ENCODE assay signal across 15 cellular contexts in genomic region chr11:125123194-125123946, GRCh38. TPM values are rescaled to one million over a fixed set of nuclear protein-coding genes. Genes with fewer than 3 reads are reported as not detected.
A peak's percentile ranks its signal among the peaks of the same experiment; 100 is the strongest.
DNase-seq lines count a peak whose midpoint lies in the region; ATAC-seq, FAIRE-seq and TF ChIP-seq lines count a peak whose summit lies in the region.
"Had no signal": no experiment of that assay in that cellular context is flagged by ENCODE, and none has a peak within 500 bp of the region (broad histone marks: within the 10 kb centered on the region; RNA-seq: fewer than 3 reads in every experiment).

No MANE protein-coding gene starts in this region.

- H2BK5ac ChIP-seq in mesenchymal stem cell (ENCODE audit: low read depth, low read length, poor library complexity, severe bottlenecking): no peak overlapping the region

- no peaks in the 10 kb centered on the region for H3K36me3 ChIP-seq in astrocyte (ENCODE audit: insufficient read depth, low read length)
- no peaks in the 10 kb centered on the region for H3K36me3 ChIP-seq in mesenchymal stem cell (ENCODE audit: control insufficient read depth in 1 of 2, insufficient read depth in 2 of 2, low read depth in 1 of 2, low read length in 2 of 2)
- H3K36me3 ChIP-seq in stomach: no peaks in the 10 kb centered on the region
- H3K36me3 ChIP-seq: ovary had no signal

- H3K4ac ChIP-seq in mesenchymal stem cell (ENCODE audit: low read depth in 1 of 2, low read length in 2 of 2): no peak overlapping the region

- H4K91ac ChIP-seq in mesenchymal stem cell (ENCODE audit: low read length): no peak overlapping the region

- H3K4me3 Mint-ChIP-seq in astrocyte (ENCODE audit: unreplicated experiment) (no peak overlapping the region), Calu3 (ENCODE audit: low read depth, unreplicated experiment) (no peak overlapping the region)
- H3K4me3 Mint-ChIP-seq: activated CD8-positive, alpha-beta T cell treated with anti-CD3 and anti-CD28 coated beads for 36 hours; activated T-helper 1 cell treated with anti-CD3 and anti-CD28 coated beads, Interleukin-12 subunit alpha, Interleukin-12 subunit beta, Interleukin-2, Interleukin-4 antibody, amounts not matched to agents 30 ng/mL and 10 ng/mL and 1 ng/mL, durations not matched to agents 14 hours and 24 hours and 36 hours had no signal

- no peak overlapping the region for H2BK12ac ChIP-seq in mesenchymal stem cell (ENCODE audit: low read length in 2 of 2)

- no peak overlapping the region for H2AK5ac ChIP-seq in mesenchymal stem cell (ENCODE audit: low read length, severe bottlenecking)

- H3K9me3 ChIP-seq in astrocyte (ENCODE audit: insufficient read depth, low read depth, low read length) (no peaks in the 10 kb centered on the region), mesenchymal stem cell (ENCODE audit: control insufficient read depth, low read length) (no peaks in the 10 kb centered on the region), stomach (no peaks in the 10 kb centered on the region)
- H3K9me3 ChIP-seq: ovary had no signal

- H3K27me3 Mint-ChIP-seq in astrocyte (ENCODE audit: low read depth, unreplicated experiment): peaks cover 11% of the 10 kb centered on the region
- H3K27me3 Mint-ChIP-seq in Calu3 (ENCODE audit: unreplicated experiment): peaks cover 45% of the 10 kb centered on the region

- no peak for FAIRE-seq in astrocyte (lab: Jason Lieb, UNC)

- H3K23ac ChIP-seq in mesenchymal stem cell (ENCODE audit: low read length in 2 of 2): no peak overlapping the region

- BruUV-seq in Calu3 (replicated peaks; lab: Mats Ljungman, UMichigan): no TSS peak

- H3K4me1 ChIP-seq in astrocyte (ENCODE audit: insufficient read depth, low read length) (no peaks in the 10 kb centered on the region), mesenchymal stem cell (ENCODE audit: control insufficient read depth, insufficient read depth, low read depth, low read length) (no peaks in the 10 kb centered on the region), stomach (peaks cover 0 to 12% (median 9%) of the 10 kb centered on the region in 4 donors)

- H3K9ac ChIP-seq in astrocyte (ENCODE audit: low read length) (no peak overlapping the region), mesenchymal stem cell (ENCODE audit: low read length) (no peak overlapping the region)

- H3K79me1 ChIP-seq in mesenchymal stem cell (replicated peaks; ENCODE audit: low read length, poor library complexity, severe bottlenecking): no peaks in the 10 kb centered on the region

- H2BK120ac ChIP-seq in mesenchymal stem cell (ENCODE audit: low read depth, low read length): no peak overlapping the region

- no peak overlapping the region for H2BK15ac ChIP-seq in mesenchymal stem cell (ENCODE audit: low read depth, poor library complexity, severe bottlenecking)

- CTCF ChIA-PET in Calu3 (lab: Charles Lee): no interaction called here

- H3K4me1 Mint-ChIP-seq in astrocyte (ENCODE audit: low read depth, unreplicated experiment) (peaks cover 12% of the 10 kb centered on the region), Calu3 (ENCODE audit: low read depth, unreplicated experiment) (no peaks in the 10 kb centered on the region)
- H3K4me1 Mint-ChIP-seq: stimulated activated naive CD8-positive, alpha-beta T cell treated with anti-CD3 and anti-CD28 coated beads, Interleukin-15, amount 100 ng/mL, for 72 hours had no signal

- TF ChIP-seq CTCF in HL-60 (IDR thresholded peaks at IDR 0.05; ENCODE audit: insufficient read depth, low read length) (no peak), astrocyte (IDR thresholded peaks at IDR 0.05; ENCODE audit: insufficient read depth, low read depth, low read length) (no peak), stomach (IDR thresholded peaks at IDR 0.05) (no peak), Calu3 (IDR thresholded peaks at IDR 0.05; ENCODE audit: unreplicated experiment) (no peak)

- H3K9me3 Mint-ChIP-seq in astrocyte (ENCODE audit: unreplicated experiment): no peaks in the 10 kb centered on the region
- H3K9me3 Mint-ChIP-seq in Calu3 (ENCODE audit: low read depth, unreplicated experiment): no peaks in the 10 kb centered on the region
- H3K9me3 Mint-ChIP-seq: activated CD8-positive, alpha-beta T cell treated with anti-CD3 and anti-CD28 coated beads for 36 hours; activated T-helper 1 cell treated with anti-CD3 and anti-CD28 coated beads, Interleukin-12 subunit alpha, Interleukin-12 subunit beta, Interleukin-2, Interleukin-4 antibody, amounts not matched to agents 30 ng/mL and 10 ng/mL and 1 ng/mL, durations not matched to agents 14 hours and 24 hours and 36 hours; stimulated activated naive CD8-positive, alpha-beta T cell treated with anti-CD3 and anti-CD28 coated beads, Interleukin-15, amount 100 ng/mL, for 72 hours had no signal

- no peak overlapping the region for H3K14ac ChIP-seq in mesenchymal stem cell (ENCODE audit: low read length in 2 of 2)

- H3K79me2 ChIP-seq in astrocyte (ENCODE audit: insufficient read depth, low read length): no peaks in the 10 kb centered on the region

- no peak for TF ChIP-seq EP300 in stomach (IDR thresholded peaks at IDR 0.05)

- TF ChIP-seq POLR2A in stomach (IDR thresholded peaks at IDR 0.05): no peak

- H3K18ac ChIP-seq in mesenchymal stem cell (ENCODE audit: low read depth in 1 of 2, low read length in 2 of 2): no peak overlapping the region

- H3K4me2 ChIP-seq in astrocyte (ENCODE audit: low read length) (no peak overlapping the region), mesenchymal stem cell (ENCODE audit: low read length, poor library complexity, severe bottlenecking) (no peak overlapping the region)

- H3K27me3 ChIP-seq in HL-60 (ENCODE audit: insufficient read depth, poor library complexity, severe bottlenecking) (no peaks in the 10 kb centered on the region), astrocyte (ENCODE audit: insufficient read depth, low read length) (no peaks in the 10 kb centered on the region), mesenchymal stem cell (ENCODE audit: control insufficient read depth in 1 of 2, insufficient read depth in 1 of 2, low read length in 2 of 2) (peaks cover 15 to 20% of the 10 kb centered on the region in 2 experiments), stomach (peaks cover 0 to 12% (median 10%) of the 10 kb centered on the region in 3 donors)
- H3K27me3 ChIP-seq: ovary had no signal

- H2AFZ ChIP-seq in astrocyte (ENCODE audit: low read depth, low read length): peak overlapping the region; percentile 15
- H2AFZ ChIP-seq in mesenchymal stem cell (ENCODE audit: low read depth, low read length): no peak overlapping the region

- H4K20me1 ChIP-seq in astrocyte (ENCODE audit: insufficient read depth, low read length): no peaks in the 10 kb centered on the region

- H3K27ac Mint-ChIP-seq in astrocyte (ENCODE audit: unreplicated experiment): no peak overlapping the region
- H3K27ac Mint-ChIP-seq in Calu3 (ENCODE audit: unreplicated experiment): no peak overlapping the region
- H3K27ac Mint-ChIP-seq: activated CD8-positive, alpha-beta T cell treated with anti-CD3 and anti-CD28 coated beads for 36 hours; activated T-helper 1 cell treated with anti-CD3 and anti-CD28 coated beads, Interleukin-12 subunit alpha, Interleukin-12 subunit beta, Interleukin-2, Interleukin-4 antibody, amounts not matched to agents 30 ng/mL and 10 ng/mL and 1 ng/mL, durations not matched to agents 14 hours and 24 hours and 36 hours; stimulated activated naive CD8-positive, alpha-beta T cell treated with anti-CD3 and anti-CD28 coated beads, Interleukin-15, amount 100 ng/mL, for 72 hours had no signal

- no peak for DNase-seq in HL-60 (ENCODE audit: low read depth in 1 of 2, low spot score in 1 of 2)
- DNase-seq in astrocyte (ENCODE audit: low read depth): no peak
- DNase-seq in mesenchymal stem cell: no peak
- no peak for DNase-seq in stomach
- DNase-seq in islet precursor cell: no peak
- DNase-seq in Calu3: no peak
- no peak for DNase-seq in inferior parietal cortex (ENCODE audit: extremely low spot score)
- DNase-seq: amniotic stem cell, NCI-H1694 treated with DMSO at 0.1 percent for 48 hours had no signal

- ATAC-seq in HG03175 (IDR thresholded peaks at IDR 0.05; ENCODE audit: unreplicated experiment): no peak

- H3K36me3 Mint-ChIP-seq in astrocyte (ENCODE audit: low read depth, unreplicated experiment) (no peaks in the 10 kb centered on the region), Calu3 (ENCODE audit: insufficient read depth, unreplicated experiment) (no peaks in the 10 kb centered on the region)

- H4K8ac ChIP-seq in mesenchymal stem cell (ENCODE audit: low read length): peak overlapping the region; percentile 19

- intact Hi-C loops in stomach (cut with DNase I; ENCODE audit: low total_unique reads): loop anchor here (10.0 kb wide), 1 partner anchor 169 kb away; the partner anchor contains the start of gene CCDC15
- intact Hi-C loops in Calu3 (cut with micrococcal nuclease; ENCODE audit: unreplicated experiment): no loop called here

- H3K27ac ChIP-seq in HL-60 (replicated peaks) (peak overlapping the region; percentile 70), astrocyte (ENCODE audit: low read depth, low read length) (no peak overlapping the region), mesenchymal stem cell (ENCODE audit: low read length, poor library complexity, severe bottlenecking) (no peak overlapping the region), stomach (peak overlapping the region; percentile 40 to 80 (median 52))
- H3K27ac ChIP-seq: ovary had no signal

- H3K4me3 ChIP-seq in HL-60 (replicated peaks; ENCODE audit: insufficient read depth, low read length) (no peak overlapping the region), astrocyte (ENCODE audit: insufficient read depth, low read depth, low read length) (no peak overlapping the region), mesenchymal stem cell (ENCODE audit: insufficient read depth in 1 of 2, low read depth in 1 of 2, low read length in 2 of 2) (peak overlapping the region in 1 of 2 experiments; percentile 1), stomach (peak overlapping the region in 1 of 4 donors; percentile 33)
- H3K4me3 ChIP-seq: ovary had no signal

- 74% methylated on average over 4 of the region's 4 CpGs for WGBS in mesenchymal stem cell
- WGBS in stomach, 5 donors: 30 to 63% (median 46%) methylated on average over 4 of the region's 4 CpGs

RNA-seq across cellular contexts. Expression of gene TMEM218, which starts 11.9 kb away (rescaled TPM):
- total RNA-seq in astrocyte: 11.6 and 11.9 TPM in 2 replicates
- polyA plus RNA-seq in mesenchymal stem cell (2013, experiment 1 of 2): 19.4 TPM
- polyA plus RNA-seq in mesenchymal stem cell (2013, experiment 2 of 2): 18.8 TPM
- 10 to 100 TPM in 2 of 5 donors, 1 to 10 TPM in 2, under 1 TPM in 1; 0.87 to 16.2 (median 8.0) TPM for total RNA-seq in stomach
- polyA plus RNA-seq in stomach: 10 to 100 TPM; 16.1 to 21.1 (median 19.2) TPM
- 10.0 and 14.5 TPM in 2 replicates for total RNA-seq in Calu3 (2022)

RNA-seq across cellular contexts. Expression of gene PKNOX2, which starts 41.2 kb away (rescaled TPM):
- 53.4 and 69.9 TPM in 2 replicates for total RNA-seq in astrocyte
- 3.7 TPM for polyA plus RNA-seq in mesenchymal stem cell (2013, experiment 1 of 2)
- polyA plus RNA-seq in mesenchymal stem cell (2013, experiment 2 of 2): 3.4 TPM
- 1 to 10 TPM in 4 of 5 donors, not detected in 1; 1.3 to 4.9 (median 2.8) TPM for total RNA-seq in stomach
- 1 to 10 TPM in 2 of 3 donors, under 1 TPM in 1; 0.83 to 4.3 (median 2.1) TPM for polyA plus RNA-seq in stomach
- not detected in 2 replicates for total RNA-seq in Calu3 (2022)
- total RNA-seq: activated CD8-positive, alpha-beta T cell treated with anti-CD3 and anti-CD28 coated beads for 36 hours; activated T-helper 1 cell treated with anti-CD3 and anti-CD28 coated beads, Interleukin-12 subunit alpha, Interleukin-12 subunit beta, Interleukin-2, Interleukin-4 antibody, amounts not matched to agents 30 ng/mL and 10 ng/mL and 1 ng/mL, durations not matched to agents 14 hours and 24 hours and 36 hours; M059J had no signal

Comparison
In these comparisons a context has a peak if more than half of its experiments do, and no peak if none do; other contexts are left out.
1. H3K27ac ChIP-seq: peak in HL-60 (single experiment) and stomach (5 of 5); none in astrocyte (single experiment) and mesenchymal stem cell (single experiment).